Comparison of ENCODE assay signal across 1 cellular context in genomic region chr12:53508534-53509199, GRCh38.
TF ChIP-seq lines count a peak whose summit lies in the region.

No MANE protein-coding gene starts in this region.

TF ChIP-seq in K562, 482 proteins besides CTCF, POLR2A, EP300 and RAD21 (continues in another document):
- TF ChIP-seq CC2D1A (IDR thresholded peaks at IDR 0.05), result peak; percentile 71; the same call in 1 of the 2 replicates
- 0 out of 4 replicates have a peak, but pooled peaks of 1 of the 2 experiments have one; percentile 29 for TF ChIP-seq ZMIZ1 (IDR thresholded peaks at IDR 0.05; ENCODE audit: low read depth in 2 of 2, low read length in 2 of 2)
- no peak for TF ChIP-seq ZNF512 (tag; IDR thresholded peaks at IDR 0.05)
- no peak for TF ChIP-seq ZNF347 (CRISPR knock-in tag; IDR thresholded peaks at IDR 0.05; ENCODE audit: low read depth)
- peak; percentile 38; the same call in 1 of the 2 replicates for TF ChIP-seq ZNF384 (IDR thresholded peaks at IDR 0.05; ENCODE audit: low read depth, low read length)
- no peak for TF ChIP-seq ZNF354B (CRISPR knock-in tag; IDR thresholded peaks at IDR 0.05)
- TF ChIP-seq E2F3 (CRISPR knock-in tag; IDR thresholded peaks at IDR 0.05), result no peak
- peak in 1 of 2 experiments; percentile 20; a peak in 1 of 3 replicates for TF ChIP-seq CBX3 (IDR thresholded peaks at IDR 0.05; ENCODE audit: borderline replicate concordance in 1 of 2, low read length in 2 of 2)
- no peak for TF ChIP-seq ZNF133 (CRISPR knock-in tag; IDR thresholded peaks at IDR 0.05)
- TF ChIP-seq ZNF140 (CRISPR knock-in tag; IDR thresholded peaks at IDR 0.05), result no peak
- 0 out of 2 replicates have a peak, but pooled peaks have one; percentile 28 for TF ChIP-seq ETV1 (tag; conservative IDR thresholded peaks at IDR 0.05; ENCODE audit: low read depth)
- peak; percentile 42; the same call in 1 of the 2 replicates for TF ChIP-seq CTBP1 (IDR thresholded peaks at IDR 0.05; ENCODE audit: borderline replicate concordance)
- no peak for TF ChIP-seq MXD1 (CRISPR knock-in tag; IDR thresholded peaks at IDR 0.05; ENCODE audit: borderline replicate concordance, poor library complexity, severe bottlenecking)
- peak; percentile 37; the same call in 1 of the 2 replicates for TF ChIP-seq ELF1 (tag; IDR thresholded peaks at IDR 0.05)
- no peak for TF ChIP-seq ZNF143 (CRISPR knock-in tag; IDR thresholded peaks at IDR 0.05)
- no peak for TF ChIP-seq RBM22 (IDR thresholded peaks at IDR 0.05; ENCODE audit: low read depth, low read length, poor library complexity, severe bottlenecking)
- no peak for TF ChIP-seq TAF7 (tag; IDR thresholded peaks at IDR 0.05)
- no peak for TF ChIP-seq PURB (CRISPR knock-in tag; IDR thresholded peaks at IDR 0.05; ENCODE audit: low read depth)
- TF ChIP-seq ETS1 (conservative IDR thresholded peaks at IDR 0.05; ENCODE audit: control insufficient read depth, low read depth, low read length), result no peak
- TF ChIP-seq DMBX1 (CRISPR knock-in tag; IDR thresholded peaks at IDR 0.05; ENCODE audit: borderline replicate concordance), result no peak
- TF ChIP-seq SRSF7 (optimal IDR thresholded peaks at IDR 0.05; ENCODE audit: low read depth, low read length), result no peak
- 0 out of 2 replicates have a peak, but pooled peaks have one; percentile 50 for TF ChIP-seq GABPB1 (CRISPR knock-in tag; IDR thresholded peaks at IDR 0.05)
- no peak for TF ChIP-seq SMAD3 (CRISPR knock-in tag; conservative IDR thresholded peaks at IDR 0.05)
- no peak for TF ChIP-seq PHF20 (IDR thresholded peaks at IDR 0.05; ENCODE audit: partially characterized antibody)
- TF ChIP-seq DEAF1 (CRISPR knock-in tag; IDR thresholded peaks at IDR 0.05), result peak; percentile 89
- TF ChIP-seq STAG1 (CRISPR knock-in tag; IDR thresholded peaks at IDR 0.05; ENCODE audit: borderline replicate concordance), result peak; percentile 97
- no peak for TF ChIP-seq NR1H2 (CRISPR knock-in tag; IDR thresholded peaks at IDR 0.05)
- no peak for TF ChIP-seq CREBBP (IDR thresholded peaks at IDR 0.05; ENCODE audit: low read depth, low read length)
- TF ChIP-seq TEAD4 (IDR thresholded peaks at IDR 0.05; ENCODE audit: low read length), result 0 out of 2 replicates have a peak, but pooled peaks have one; percentile 19
- no peak for TF ChIP-seq TEAD4 (CRISPR knock-in tag; IDR thresholded peaks at IDR 0.05; ENCODE audit: borderline replicate concordance)
- no peak for TF ChIP-seq KDM2B (CRISPR knock-in tag; IDR thresholded peaks at IDR 0.05)
- TF ChIP-seq MAFF (IDR thresholded peaks at IDR 0.05; ENCODE audit: low read length), result 0 out of 2 replicates have a peak, but pooled peaks have one; percentile 12
- 0 out of 2 replicates have a peak, but pooled peaks have one; percentile 24 for TF ChIP-seq THRB (CRISPR knock-in tag; conservative IDR thresholded peaks at IDR 0.05)
- no peak for TF ChIP-seq STAT5B (CRISPR knock-in tag; IDR thresholded peaks at IDR 0.05)
- TF ChIP-seq NFIC (IDR thresholded peaks at IDR 0.05), result no peak
- no peak for TF ChIP-seq E2F6 (IDR thresholded peaks at IDR 0.05; ENCODE audit: borderline replicate concordance in 1 of 2, extremely low read depth in 1 of 2, insufficient read depth in 1 of 2, insufficient read length in 1 of 2, low read depth in 1 of 2, low read length in 1 of 2, poor library complexity in 1 of 2, severe bottlenecking in 1 of 2)
- no peak for TF ChIP-seq BACH1 (tag; IDR thresholded peaks at IDR 0.05)
- TF ChIP-seq E4F1 (CRISPR knock-in tag; IDR thresholded peaks at IDR 0.05; ENCODE audit: borderline replicate concordance), result no peak
- TF ChIP-seq FOXJ2 (tag; IDR thresholded peaks at IDR 0.05), result no peak
- TF ChIP-seq THRAP3 (IDR thresholded peaks at IDR 0.05; ENCODE audit: borderline replicate concordance), result no peak
- TF ChIP-seq SP1 (CRISPR knock-in tag; IDR thresholded peaks at IDR 0.05), result 0 out of 2 replicates have a peak, but pooled peaks have one; percentile 48
- TF ChIP-seq VEZF1 (CRISPR knock-in tag; IDR thresholded peaks at IDR 0.05), result peak; percentile 39
- TF ChIP-seq MNT (conservative IDR thresholded peaks at IDR 0.05), result no peak
- TF ChIP-seq YY1 (IDR thresholded peaks at IDR 0.05; ENCODE audit: borderline replicate concordance in 1 of 3, control insufficient read depth in 1 of 3, extremely low read depth in 1 of 3, insufficient read depth in 3 of 3, insufficient read length in 1 of 3, insufficient replicate concordance in 2 of 3, low read depth in 1 of 3, low read length in 2 of 3), result peak in 2 of 3 experiments; percentile 82 to 88
- TF ChIP-seq TEAD1 (CRISPR knock-in tag; IDR thresholded peaks at IDR 0.05), result no peak
- no peak for TF ChIP-seq ZNF445 (CRISPR knock-in tag; IDR thresholded peaks at IDR 0.05; ENCODE audit: low read depth)
- TF ChIP-seq KHSRP (IDR thresholded peaks at IDR 0.05), result no peak
